In genomic region chr1:226870323-226871046, GRCh38 we compare ENCODE assay signal across 8 cellular contexts. TPM values are rescaled to one million over a fixed set of nuclear protein-coding genes. Genes with fewer than 3 reads are reported as not detected.
DNase-seq lines count a peak whose midpoint lies in the region; ATAC-seq and TF ChIP-seq lines count a peak whose summit lies in the region.

Gene PSEN2, plus strand, starts transcription at chr1:226870616. Its CDS starts 11,292 bp downstream, at chr1:226881908.

- peak within 1 kb of the TSS; percentile 29 for H3K27ac ChIP-seq in cingulate gyrus (ENCODE audit: low read depth, low read length)

- no peak within 1 kb of the TSS for H3K27ac Mint-ChIP-seq in WTC11

- peaks cover 19% of the 10 kb centered on the region for H3K27me3 Mint-ChIP-seq in WTC11 (ENCODE audit: low read depth)

- peak within 1 kb of the TSS; percentile 75 for H3K4me3 Mint-ChIP-seq in WTC11

- ATAC-seq in HG02840 (IDR thresholded peaks at IDR 0.05; ENCODE audit: low FRiP score, unreplicated experiment) (peak; percentile 93), WTC11 (peak; percentile 85)

- peak; percentile 4 to 48 for DNase-seq in NCI-H524 (lab: John Stamatoyannopoulos, UW)
- DNase-seq in NCI-H524 treated with DMSO at 0.1 percent for 48 hours (lab: John Stamatoyannopoulos, UW), result no peak
- peak; percentile 57 for DNase-seq in NCI-H2107 (lab: John Stamatoyannopoulos, UW)
- peak; percentile 55 for DNase-seq in WTC11 (ENCODE audit: low spot score)
- peak; percentile 82 for DNase-seq in kidney tubule cell (ENCODE audit: low spot score)
- peak; percentile 22 to 60 for DNase-seq in stimulated activated CD4-positive, alpha-beta T cell treated with anti-CD3 and anti-CD28 coated beads, Interleukin-1b, Interleukin-23, amount 100 ng/mL, for 4 hours (ENCODE audit: low read depth in 2 of 2)

- TF ChIP-seq CTCF in WTC11 (IDR thresholded peaks at IDR 0.05), result no peak

- POLR2A ChIA-PET in WTC11 (lab: Charles Lee), result no interaction called here

- H3K36me3 Mint-ChIP-seq in WTC11, result 0 out of 2 replicates have a peak, but pooled peaks cover 3% of the 10 kb centered on the region

- H3K9me3 Mint-ChIP-seq in WTC11, result no peaks in the 10 kb centered on the region

- H3K4me1 Mint-ChIP-seq in WTC11, result peaks cover 53% of the 10 kb centered on the region

- CTCF ChIA-PET in WTC11 (lab: Charles Lee), result interaction anchor here (0.6 to 1.5 kb wide), 5 partner anchors 49 to 323 kb away, joined by 3 to 4 read pairs (median 3); no protein-coding TSS in a partner anchor

TF ChIP-seq in WTC11, 78 proteins besides CTCF, POLR2A, EP300 and RAD21 (continues in another document):
- TF ChIP-seq ETV6 (CRISPR knock-in tag; IDR thresholded peaks at IDR 0.05), result peak; percentile 27; the same call in 1 of the 2 replicates
- no peak for TF ChIP-seq ZNF121 (CRISPR knock-in tag; IDR thresholded peaks at IDR 0.05)
- TF ChIP-seq MXD4 (CRISPR knock-in tag; IDR thresholded peaks at IDR 0.05; ENCODE audit: borderline replicate concordance), result no peak
- TF ChIP-seq, protein P1, sequence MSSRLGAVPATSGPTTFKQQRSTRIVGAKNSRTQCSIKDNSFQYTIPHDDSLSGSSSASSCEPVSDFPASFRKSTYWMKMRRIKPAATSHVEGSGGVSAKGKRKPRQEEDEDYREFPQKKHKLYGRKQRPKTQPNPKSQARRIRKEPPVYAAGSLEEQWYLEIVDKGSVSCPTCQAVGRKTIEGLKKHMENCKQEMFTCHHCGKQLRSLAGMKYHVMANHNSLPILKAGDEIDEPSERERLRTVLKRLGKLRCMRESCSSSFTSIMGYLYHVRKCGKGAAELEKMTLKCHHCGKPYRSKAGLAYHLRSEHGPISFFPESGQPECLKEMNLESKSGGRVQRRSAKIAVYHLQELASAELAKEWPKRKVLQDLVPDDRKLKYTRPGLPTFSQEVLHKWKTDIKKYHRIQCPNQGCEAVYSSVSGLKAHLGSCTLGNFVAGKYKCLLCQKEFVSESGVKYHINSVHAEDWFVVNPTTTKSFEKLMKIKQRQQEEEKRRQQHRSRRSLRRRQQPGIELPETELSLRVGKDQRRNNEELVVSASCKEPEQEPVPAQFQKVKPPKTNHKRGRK (CRISPR knock-in tag; IDR thresholded peaks at IDR 0.05; ENCODE audit: borderline replicate concordance), result no peak
- TF ChIP-seq SP1 (CRISPR knock-in tag; conservative IDR thresholded peaks at IDR 0.05), result peak; percentile 31; the same call in 1 of the 2 replicates
- TF ChIP-seq TEAD4 (CRISPR knock-in tag; IDR thresholded peaks at IDR 0.05), result no peak
- TF ChIP-seq MYBL2 (CRISPR knock-in tag; IDR thresholded peaks at IDR 0.05), result no peak
- TF ChIP-seq FOXK1 (CRISPR knock-in tag; IDR thresholded peaks at IDR 0.05), result peak; percentile 14; the same call in 1 of the 2 replicates
- TF ChIP-seq FOXP4 (CRISPR knock-in tag; IDR thresholded peaks at IDR 0.05), result no peak
- TF ChIP-seq ZNF232 (CRISPR knock-in tag; IDR thresholded peaks at IDR 0.05), result no peak
- no peak for TF ChIP-seq CDX4 (CRISPR knock-in tag; IDR thresholded peaks at IDR 0.05; ENCODE audit: borderline replicate concordance)
- TF ChIP-seq ESRRA (CRISPR knock-in tag; IDR thresholded peaks at IDR 0.05; ENCODE audit: borderline replicate concordance), result peak; percentile 41; the same call in 1 of the 2 replicates
- TF ChIP-seq ZNF317 (CRISPR knock-in tag; IDR thresholded peaks at IDR 0.05; ENCODE audit: borderline replicate concordance, low read depth), result no peak
- peak; percentile 65 for TF ChIP-seq MAX (CRISPR knock-in tag; IDR thresholded peaks at IDR 0.05)
- 0 out of 2 replicates have a peak, but pooled peaks have one; percentile 48 for TF ChIP-seq E2F1 (CRISPR knock-in tag; IDR thresholded peaks at IDR 0.05)
- TF ChIP-seq, protein P2, sequence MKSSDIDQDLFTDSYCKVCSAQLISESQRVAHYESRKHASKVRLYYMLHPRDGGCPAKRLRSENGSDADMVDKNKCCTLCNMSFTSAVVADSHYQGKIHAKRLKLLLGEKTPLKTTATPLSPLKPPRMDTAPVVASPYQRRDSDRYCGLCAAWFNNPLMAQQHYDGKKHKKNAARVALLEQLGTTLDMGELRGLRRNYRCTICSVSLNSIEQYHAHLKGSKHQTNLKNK (CRISPR knock-in tag; IDR thresholded peaks at IDR 0.05), result no peak
- no peak for TF ChIP-seq GTF2I (CRISPR knock-in tag; conservative IDR thresholded peaks at IDR 0.05)
- TF ChIP-seq TP53 (CRISPR knock-in tag; IDR thresholded peaks at IDR 0.05), result no peak
- TF ChIP-seq, protein P3, sequence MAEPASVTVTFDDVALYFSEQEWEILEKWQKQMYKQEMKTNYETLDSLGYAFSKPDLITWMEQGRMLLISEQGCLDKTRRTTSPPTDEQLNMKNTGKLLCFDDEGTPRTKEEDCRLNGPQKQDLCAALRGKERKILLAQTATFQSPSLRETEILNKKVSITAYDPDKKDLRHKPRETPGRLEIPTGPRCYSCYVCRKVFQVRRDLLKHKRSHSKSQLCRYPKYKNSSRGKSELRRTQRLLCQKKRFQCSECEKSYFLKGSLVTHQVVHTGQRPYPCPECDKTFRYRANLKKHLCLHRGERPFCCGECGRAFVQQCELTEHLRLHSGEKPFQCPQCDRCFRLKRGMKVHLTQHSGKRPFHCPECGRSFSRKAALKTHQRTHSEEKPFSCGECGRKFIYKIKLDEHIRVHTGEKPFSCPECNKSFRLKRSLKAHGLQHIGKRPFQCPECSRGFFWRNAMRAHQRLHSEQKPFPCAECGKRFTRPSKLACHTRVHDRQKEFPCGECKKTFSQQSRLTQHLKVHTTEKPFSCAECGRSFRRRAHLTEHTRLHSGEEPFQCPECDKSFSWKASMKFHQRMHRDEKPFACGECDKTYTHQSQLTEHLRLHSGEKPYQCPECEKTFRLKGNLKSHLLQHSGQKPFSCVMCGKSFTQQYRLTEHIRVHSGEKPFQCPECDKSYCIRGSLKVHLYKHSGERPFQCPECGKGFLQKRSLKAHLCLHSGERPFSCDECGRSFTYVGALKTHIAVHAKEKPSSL (CRISPR knock-in tag; conservative IDR thresholded peaks at IDR 0.05), result no peak
- TF ChIP-seq ZNF423 (CRISPR knock-in tag; IDR thresholded peaks at IDR 0.05), result 0 out of 2 replicates have a peak, but pooled peaks have one; percentile 45
- no peak for TF ChIP-seq RORB (CRISPR knock-in tag; IDR thresholded peaks at IDR 0.05)
- no peak for TF ChIP-seq CREB1 (CRISPR knock-in tag; IDR thresholded peaks at IDR 0.05)

RNA-seq across cellular contexts. Expression of gene PSEN2, which starts in this region (rescaled TPM):
- total RNA-seq in WTC11 (2021), result 18.4 to 23.5 TPM (median 23.4 TPM) in 3 replicates
